ENCODE assay signal across 8 cellular contexts in the genomic region with DNA sequence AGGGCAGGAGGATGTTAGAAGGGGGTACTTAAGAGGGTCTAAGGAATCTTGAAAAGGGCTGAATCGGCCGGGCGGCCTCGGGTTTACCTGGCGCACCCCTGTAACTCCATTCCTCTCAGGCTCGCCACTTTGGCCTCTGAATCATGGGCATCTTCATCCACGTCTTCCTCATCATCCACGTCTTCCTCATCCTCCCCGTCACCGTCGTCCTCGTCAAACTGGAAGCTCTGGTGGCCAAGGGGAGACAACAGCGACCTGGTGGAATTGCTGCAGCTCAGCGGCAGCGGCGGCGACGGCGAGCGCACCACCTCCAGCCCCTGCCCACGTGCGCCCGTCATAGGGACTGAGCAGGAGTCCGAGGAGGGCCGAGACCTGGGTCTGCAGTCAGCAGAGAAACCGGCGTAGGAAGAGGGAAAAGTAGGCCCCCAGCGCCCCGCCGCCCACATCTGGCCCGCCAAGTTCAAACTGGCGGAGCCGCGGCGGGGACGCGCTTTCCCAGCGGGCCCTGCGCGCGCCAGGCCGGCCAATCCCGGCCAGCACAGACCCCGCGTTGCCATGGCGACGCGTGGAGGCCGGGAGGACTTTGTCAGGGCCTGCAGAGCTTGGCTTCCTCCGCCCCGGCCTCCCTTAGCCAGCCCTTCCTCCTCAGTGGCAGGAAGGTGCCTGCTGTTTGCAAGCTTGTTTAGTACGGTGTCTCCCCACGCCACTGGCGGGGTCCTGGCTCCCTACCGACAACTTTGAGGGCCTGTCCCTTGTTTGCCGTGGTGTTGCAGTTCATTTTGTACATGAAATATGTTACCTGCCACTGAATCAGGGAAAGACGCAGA. TPM values are rescaled to one million over a fixed set of nuclear protein-coding genes. Genes with fewer than 3 reads are reported as not detected.
A peak's percentile ranks its signal among the peaks of the same experiment; 100 is the strongest.
DNase-seq lines count a peak whose midpoint lies in the region; ATAC-seq, FAIRE-seq and TF ChIP-seq lines count a peak whose summit lies in the region.

A gene with protein sequence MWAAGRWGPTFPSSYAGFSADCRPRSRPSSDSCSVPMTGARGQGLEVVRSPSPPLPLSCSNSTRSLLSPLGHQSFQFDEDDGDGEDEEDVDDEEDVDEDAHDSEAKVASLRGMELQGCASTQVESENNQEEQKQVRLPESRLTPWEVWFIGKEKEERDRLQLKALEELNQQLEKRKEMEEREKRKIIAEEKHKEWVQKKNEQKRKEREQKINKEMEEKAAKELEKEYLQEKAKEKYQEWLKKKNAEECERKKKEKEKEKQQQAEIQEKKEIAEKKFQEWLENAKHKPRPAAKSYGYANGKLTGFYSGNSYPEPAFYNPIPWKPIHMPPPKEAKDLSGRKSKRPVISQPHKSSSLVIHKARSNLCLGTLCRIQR (minus strand): TSS at position 467 of the 827 bp plus-strand sequence. CDS start 21 bp downstream, at position 446.

- no peaks in the 10 kb centered on the region for H4K20me1 ChIP-seq in SU-DHL-6 (ENCODE audit: low read depth, low read length)

- TF ChIP-seq CTCF in SU-DHL-6 (IDR thresholded peaks at IDR 0.05; ENCODE audit: insufficient read depth, low read length, poor library complexity, severe bottlenecking) (no peak), pancreas (IDR thresholded peaks at IDR 0.05) (no peak), tibial artery (IDR thresholded peaks at IDR 0.05) (no peak)

- H3K36me3 Mint-ChIP-seq in activated naive CD8-positive, alpha-beta T cell treated with anti-CD3 and anti-CD28 coated beads, Interleukin-2, amount 10 ng/mL, durations not matched to agents 7 days and 5 days: no peaks in the 10 kb centered on the region

- WGBS in pancreas, 2 donors: 1 to 3% methylated on average over 57 of the region's 57 CpGs

- H2AFZ ChIP-seq in SU-DHL-6 (ENCODE audit: low read depth, low read length, severe bottlenecking): peak within 1 kb of the TSS; percentile 93

- H3K36me3 ChIP-seq in SU-DHL-6 (ENCODE audit: low read length) (no peaks in the 10 kb centered on the region), pancreas (peaks cover 0 to 4% (median 0%) of the 10 kb centered on the region in 3 donors), tibial artery (peaks cover 4 to 5% (median 5%) of the 10 kb centered on the region in 3 donors)

- peak within 1 kb of the TSS; percentile 91 for H3K4me3 Mint-ChIP-seq in activated naive CD8-positive, alpha-beta T cell treated with anti-CD3 and anti-CD28 coated beads, Interleukin-2, amount 10 ng/mL, durations not matched to agents 7 days and 5 days

- peak within 1 kb of the TSS; percentile 70 for H3K4me3 ChIP-seq in SU-DHL-6 (ENCODE audit: insufficient read depth, low read length, poor library complexity, severe bottlenecking)
- H3K4me3 ChIP-seq in pancreas: peak within 1 kb of the TSS; percentile 51 to 76 (median 58)
- peak within 1 kb of the TSS; percentile 75 to 90 for H3K4me3 ChIP-seq in tibial artery

- no peaks in the 10 kb centered on the region for H3F3A ChIP-seq in SU-DHL-6 (ENCODE audit: insufficient read depth)

- DNase-seq in GM12891 (ENCODE audit: insufficient read length, low spot score) (peak; percentile 83), NCI-H128 (lab: John Stamatoyannopoulos, UW; ENCODE audit: unreplicated experiment) (peak; percentile 89), Right ventricle myocardium superior (peak; percentile 94), pancreas (peak; percentile 90 to 99 (median 92)), tibial artery (peak; percentile 87 to 91)
- peak; percentile 94 for DNase-seq in activated naive CD8-positive, alpha-beta T cell treated with anti-CD3 and anti-CD28 coated beads, Interleukin-2, amount 10 ng/mL, durations not matched to agents 7 days and 5 days

- no peaks in the 10 kb centered on the region for H3K9me3 ChIP-seq in SU-DHL-6 (ENCODE audit: insufficient read depth, low read length)
- no peaks in the 10 kb centered on the region for H3K9me3 ChIP-seq in pancreas
- H3K9me3 ChIP-seq in tibial artery: no peaks in the 10 kb centered on the region

- no peaks in the 10 kb centered on the region for H3K9me3 Mint-ChIP-seq in activated naive CD8-positive, alpha-beta T cell treated with anti-CD3 and anti-CD28 coated beads, Interleukin-2, amount 10 ng/mL, durations not matched to agents 7 days and 5 days

- intact Hi-C loops in Right ventricle myocardium superior (cut with DNase I) (loop anchor here (10.0 kb wide), 1 partner anchor 112 kb away; a partner anchor contains a TSS), pancreas (cut with DNase I) (no loop called here), tibial artery (cut with DNase I; ENCODE audit: low total_unique reads) (loop anchor here (10.0 kb wide), 1 partner anchor 112 kb away; a partner anchor contains a TSS)

- H3K79me2 ChIP-seq in SU-DHL-6 (ENCODE audit: insufficient read depth, low read length): no peaks in the 10 kb centered on the region; the same call in 1 of the 2 replicates

- peaks cover 6 to 17% (median 7%) of the 10 kb centered on the region in 3 donors for H3K4me1 ChIP-seq in pancreas
- peaks cover 0 to 18% (median 10%) of the 10 kb centered on the region in 4 donors for H3K4me1 ChIP-seq in tibial artery

- H3K27ac Mint-ChIP-seq in activated naive CD8-positive, alpha-beta T cell treated with anti-CD3 and anti-CD28 coated beads, Interleukin-2, amount 10 ng/mL, durations not matched to agents 7 days and 5 days: peak within 1 kb of the TSS; percentile 81

- POLR2A ChIA-PET in activated naive CD8-positive, alpha-beta T cell treated with anti-CD3 and anti-CD28 coated beads, Interleukin-2, amount 10 ng/mL, durations not matched to agents 7 days and 5 days (lab: Charles Lee): interaction anchor here (1.1 to 1.4 kb wide), 2 partner anchors 8 to 11 kb away, joined by 3 read pairs; no protein-coding TSS in a partner anchor

- TF ChIP-seq POLR2A in GM12891 (IDR thresholded peaks at IDR 0.05; ENCODE audit: low read depth, low read length): peak; percentile 70

- ATAC-seq in HG02763 (IDR thresholded peaks at IDR 0.05; ENCODE audit: unreplicated experiment) (peak; percentile 99), Right ventricle myocardium superior (ENCODE audit: poor library complexity) (peak; percentile 99), pancreas (peak; percentile 97 to 99 (median 98))
- peak; percentile 100 for ATAC-seq in activated naive CD8-positive, alpha-beta T cell treated with anti-CD3 and anti-CD28 coated beads, Interleukin-2, amount 10 ng/mL, durations not matched to agents 7 days and 5 days (ENCODE audit: low read depth)

- H3K27ac ChIP-seq in SU-DHL-6 (ENCODE audit: low read depth, low read length) (peak within 1 kb of the TSS; percentile 39), pancreas (peak within 1 kb of the TSS; percentile 2 to 78 (median 55)), tibial artery (peak within 1 kb of the TSS; percentile 49 to 67)

- FAIRE-seq in GM12891 (lab: Jason Lieb, UNC) (peak; percentile 99), pancreas (lab: Jason Lieb, UNC) (no peak)

- H3K27me3 ChIP-seq in SU-DHL-6 (ENCODE audit: low read length) (no peaks in the 10 kb centered on the region), pancreas (no peaks in the 10 kb centered on the region), tibial artery (no peaks in the 10 kb centered on the region)

- H3K4me1 Mint-ChIP-seq in activated naive CD8-positive, alpha-beta T cell treated with anti-CD3 and anti-CD28 coated beads, Interleukin-2, amount 10 ng/mL, durations not matched to agents 7 days and 5 days: peaks cover 36% of the 10 kb centered on the region

- H3K27me3 Mint-ChIP-seq in activated naive CD8-positive, alpha-beta T cell treated with anti-CD3 and anti-CD28 coated beads, Interleukin-2, amount 10 ng/mL, durations not matched to agents 7 days and 5 days: no peaks in the 10 kb centered on the region

- H3K4me2 ChIP-seq in SU-DHL-6 (ENCODE audit: low read depth, low read length, poor library complexity, severe bottlenecking): peak within 1 kb of the TSS; percentile 79

- H3K9me2 ChIP-seq in SU-DHL-6 (replicated peaks; ENCODE audit: insufficient read depth, low read length): no peaks in the 10 kb centered on the region

- peak within 1 kb of the TSS; percentile 89 for H3K9ac ChIP-seq in SU-DHL-6 (ENCODE audit: low read length)

TF ChIP-seq in GM12891, 5 proteins besides CTCF, POLR2A, EP300 and RAD21:
- TF ChIP-seq TAF1 (IDR thresholded peaks at IDR 0.05; ENCODE audit: low read depth, low read length) (peak; percentile 73), POLR2AphosphoS5 (IDR thresholded peaks at IDR 0.05; ENCODE audit: low read depth, low read length) (0 out of 2 replicates have a peak, but pooled peaks have one; percentile 69), POU2F2 (IDR thresholded peaks at IDR 0.05; ENCODE audit: low read depth, low read length) (peak; percentile 68; the same call in 1 of the 2 replicates), SPI1 (IDR thresholded peaks at IDR 0.05; ENCODE audit: low read depth, low read length) (no peak)

RNA-seq across cellular contexts. Expression of the gene that starts here (rescaled TPM):
- polyA plus RNA-seq in GM12891 (2012; ENCODE audit: low read depth, missing spikeins): 13.3 TPM
- total RNA-seq in activated naive CD8-positive, alpha-beta T cell treated with anti-CD3 and anti-CD28 coated beads, Interleukin-2, amount 10 ng/mL, durations not matched to agents 7 days and 5 days: 10 to 100 TPM; 15.9 to 18.0 TPM
- total RNA-seq in Right ventricle myocardium superior (3.6 TPM), pancreas (1 to 10 TPM; 3.3 to 7.1 (median 4.1) TPM)
- polyA plus RNA-seq in pancreas: 10 to 100 TPM in 1 of 2 donors, 1 to 10 TPM in 1; 4.8 to 10.1 TPM

Comparison
In these comparisons a context has a peak if more than half of its experiments do, and no peak if none do; other contexts are left out.
1. Peak in every context shown above with its lines: DNase-seq, ATAC-seq, H3K4me3 ChIP-seq and H3K27ac ChIP-seq.
2. intact Hi-C loops: an anchor here in Right ventricle myocardium superior (10.0 kb wide) and tibial artery (10.0 kb wide); none called in pancreas.